Comparison of ENCODE assay signal across 7 cellular contexts in genomic region chr7:154927624-154928125, GRCh38.
A peak's percentile ranks its signal among the peaks of the same experiment; 100 is the strongest.
DNase-seq lines count a peak whose midpoint lies in the region; ATAC-seq, FAIRE-seq and TF ChIP-seq lines count a peak whose summit lies in the region.

No MANE protein-coding gene starts in this region.

- DNase-seq in NCI-H2081 treated with DMSO at 0.1 percent for 48 hours (lab: John Stamatoyannopoulos, UW) (peak; percentile 57), iPS-NIHi11 (ENCODE audit: low spot score) (peak; percentile 61), smooth muscle cell of the brain vasculature (ENCODE audit: low read depth, low spot score) (peak; percentile 70)

- H3K27ac Mint-ChIP-seq in brain, result peak overlapping the region in 3 of 5 experiments; percentile 17 to 86 (median 34)

- ATAC-seq in GM18502 (IDR thresholded peaks at IDR 0.05; ENCODE audit: poor library complexity, unreplicated experiment), result peak; percentile 59
- peak; percentile 52 for ATAC-seq in HG03025 (IDR thresholded peaks at IDR 0.05; ENCODE audit: low FRiP score, unreplicated experiment)

- FAIRE-seq in TTC549 (lab: Jason Lieb, UNC), result peak; percentile 72

- H3K4me1 Mint-ChIP-seq in brain, result peaks cover 9% of the 10 kb centered on the region

- peaks cover 8% of the 10 kb centered on the region for H3K27me3 Mint-ChIP-seq in brain

- H3K4me3 Mint-ChIP-seq in brain, result peak overlapping the region in 4 of 5 experiments; percentile 32 to 73 (median 54)

- H3K9me3 Mint-ChIP-seq in brain, result peaks cover 0 to 9% (median 6%) of the 10 kb centered on the region in 5 experiments

- TF ChIP-seq CTCF in brain (conservative IDR thresholded peaks at IDR 0.05), result peak; percentile 88 to 89

- no peaks in the 10 kb centered on the region for H3K36me3 Mint-ChIP-seq in brain

Comparison
In these comparisons a context has a peak if more than half of its experiments do, and no peak if none do; other contexts are left out.
1. Peak in every context shown above with its lines: DNase-seq and ATAC-seq.